ENCODE assay signal across 1 cellular context in the genomic region with DNA sequence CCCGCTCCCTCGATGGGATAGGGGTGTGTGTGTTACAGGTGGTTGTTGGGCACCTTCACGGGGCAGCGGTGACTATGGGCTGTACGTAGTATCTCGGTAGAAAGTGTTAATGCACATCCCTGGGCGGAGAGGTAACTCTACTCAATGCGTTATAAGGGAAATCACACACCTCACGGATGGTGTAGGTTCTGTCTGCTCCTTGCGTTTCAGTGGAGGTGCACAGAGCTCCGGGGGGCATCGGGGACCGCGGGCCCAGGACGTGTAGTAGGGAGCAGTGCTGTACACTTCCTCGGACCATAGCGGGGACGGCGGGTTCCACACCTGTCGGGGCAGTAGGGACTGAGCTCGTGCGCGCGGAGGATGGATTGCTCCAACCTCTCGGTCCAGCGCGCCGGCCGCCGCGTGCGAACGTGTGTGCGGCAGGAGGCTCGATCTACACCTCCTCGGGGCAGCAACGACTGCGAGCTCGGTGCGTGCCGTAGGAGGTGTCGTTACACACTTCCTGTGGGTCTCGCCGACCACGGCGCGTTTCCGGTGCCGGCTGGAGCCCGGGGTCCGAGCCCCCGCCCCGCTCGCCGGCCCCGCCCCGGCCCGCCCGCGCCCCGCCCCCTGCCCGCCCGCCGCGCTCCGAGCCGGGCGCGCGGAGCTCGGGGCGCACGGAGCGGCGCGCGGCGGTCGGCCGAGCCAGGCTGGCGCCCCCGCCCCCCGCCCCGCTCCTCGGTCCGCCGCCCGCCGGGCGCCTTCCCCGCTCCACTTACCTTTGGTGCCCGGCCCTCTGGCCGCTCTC.
A peak's percentile ranks its signal among the peaks of the same experiment; 100 is the strongest.
TF ChIP-seq lines count a peak whose summit lies in the region.

A gene with protein sequence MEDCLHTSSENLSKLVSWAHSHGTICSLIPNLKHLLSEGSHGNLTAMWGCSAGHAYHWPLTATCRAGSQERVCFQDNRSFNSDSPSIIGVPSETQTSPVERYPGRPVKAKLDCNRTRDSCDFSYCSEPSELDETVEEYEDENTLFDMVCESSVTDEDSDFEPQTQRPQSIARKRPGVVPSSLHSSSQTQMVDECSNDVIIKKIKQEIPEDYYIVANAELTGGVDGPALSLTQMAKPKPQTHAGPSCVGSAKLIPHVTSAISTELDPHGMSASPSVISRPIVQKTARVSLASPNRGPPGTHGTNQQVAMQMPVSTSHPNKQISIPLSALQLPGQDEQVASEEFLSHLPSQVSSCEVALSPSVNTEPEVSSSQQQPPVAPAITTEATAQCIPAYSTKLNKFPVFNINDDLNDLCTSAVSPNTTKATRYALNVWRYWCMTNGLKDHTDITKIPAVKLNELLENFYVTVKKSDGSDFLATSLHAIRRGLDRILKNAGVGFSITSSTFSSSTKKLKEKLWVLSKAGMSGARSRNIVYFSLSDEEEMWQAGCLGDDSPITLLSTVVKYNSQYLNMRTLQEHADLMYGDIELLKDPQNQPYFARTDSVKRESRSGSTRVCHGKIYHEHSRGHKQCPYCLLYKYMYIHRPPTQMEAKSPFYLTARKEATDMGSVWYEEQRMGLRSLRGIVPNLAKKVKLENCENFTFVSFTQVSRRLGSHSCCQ (plus strand): TSS at position 607 of the 787 bp plus-strand sequence. CDS start 87,254 bp downstream, outside the sequence.

TF ChIP-seq in HepG2, 621 proteins besides CTCF, POLR2A, EP300 and RAD21 (continued from another document and continues in another):
- TF ChIP-seq HHEX (CRISPR knock-in tag; IDR thresholded peaks at IDR 0.05) (no peak), DNMT3B (CRISPR knock-in tag; conservative IDR thresholded peaks at IDR 0.05) (no peak; the same call in 1 of the 2 replicates), ZZZ3 (CRISPR knock-in tag; IDR thresholded peaks at IDR 0.05; ENCODE audit: borderline replicate concordance) (0 out of 2 replicates have a peak, but pooled peaks have one; percentile 24), ZNF329 (CRISPR knock-in tag; IDR thresholded peaks at IDR 0.05; ENCODE audit: low read depth) (peak; percentile 90; the same call in 1 of the 2 replicates), TP53 (CRISPR knock-in tag; conservative IDR thresholded peaks at IDR 0.05) (no peak), NR2F1 (CRISPR knock-in tag; IDR thresholded peaks at IDR 0.05) (no peak), NFKB2 (CRISPR knock-in tag; IDR thresholded peaks at IDR 0.05; ENCODE audit: borderline replicate concordance) (peak; percentile 95; the same call in 1 of the 2 replicates), ZNF569 (CRISPR knock-in tag; IDR thresholded peaks at IDR 0.05; ENCODE audit: borderline replicate concordance) (no peak), ZBTB38 (CRISPR knock-in tag; IDR thresholded peaks at IDR 0.05) (peak; percentile 90), ZNF383 (CRISPR knock-in tag; IDR thresholded peaks at IDR 0.05; ENCODE audit: borderline replicate concordance) (no peak), ZNF670 (CRISPR knock-in tag; IDR thresholded peaks at IDR 0.05; ENCODE audit: borderline replicate concordance) (peak; percentile 59; the same call in 1 of the 2 replicates), SRSF9 (IDR thresholded peaks at IDR 0.05; ENCODE audit: borderline replicate concordance, insufficient read depth, low read depth, low read length, poor library complexity, severe bottlenecking) (no peak), MIER2 (CRISPR knock-in tag; IDR thresholded peaks at IDR 0.05) (no peak), CENPT (CRISPR knock-in tag; IDR thresholded peaks at IDR 0.05; ENCODE audit: low read depth) (peak; percentile 96), NKX3-1 (CRISPR knock-in tag; IDR thresholded peaks at IDR 0.05) (no peak), NPAS2 (CRISPR knock-in tag; IDR thresholded peaks at IDR 0.05; ENCODE audit: borderline replicate concordance) (no peak), ZIK1 (CRISPR knock-in tag; IDR thresholded peaks at IDR 0.05; ENCODE audit: borderline replicate concordance, low read depth) (peak; percentile 85; the same call in 1 of the 2 replicates), NCOR1 (IDR thresholded peaks at IDR 0.05; ENCODE audit: borderline replicate concordance, low read length) (no peak), IRX3 (CRISPR knock-in tag; IDR thresholded peaks at IDR 0.05; ENCODE audit: borderline replicate concordance, low read depth) (no peak), KLF9 (CRISPR knock-in tag; IDR thresholded peaks at IDR 0.05; ENCODE audit: low read depth) (peak; percentile 45; the same call in 1 of the 2 replicates), SRY (CRISPR knock-in tag; IDR thresholded peaks at IDR 0.05) (peak; percentile 93), HOXA3 (CRISPR knock-in tag; IDR thresholded peaks at IDR 0.05) (peak; percentile 89), ATM (IDR thresholded peaks at IDR 0.05; ENCODE audit: borderline replicate concordance) (no peak), ZNF703 (CRISPR knock-in tag; IDR thresholded peaks at IDR 0.05; ENCODE audit: borderline replicate concordance) (no peak), MTF2 (CRISPR knock-in tag; IDR thresholded peaks at IDR 0.05; ENCODE audit: borderline replicate concordance) (no peak; the same call in 1 of the 2 replicates)
- TF ChIP-seq, protein P1, sequence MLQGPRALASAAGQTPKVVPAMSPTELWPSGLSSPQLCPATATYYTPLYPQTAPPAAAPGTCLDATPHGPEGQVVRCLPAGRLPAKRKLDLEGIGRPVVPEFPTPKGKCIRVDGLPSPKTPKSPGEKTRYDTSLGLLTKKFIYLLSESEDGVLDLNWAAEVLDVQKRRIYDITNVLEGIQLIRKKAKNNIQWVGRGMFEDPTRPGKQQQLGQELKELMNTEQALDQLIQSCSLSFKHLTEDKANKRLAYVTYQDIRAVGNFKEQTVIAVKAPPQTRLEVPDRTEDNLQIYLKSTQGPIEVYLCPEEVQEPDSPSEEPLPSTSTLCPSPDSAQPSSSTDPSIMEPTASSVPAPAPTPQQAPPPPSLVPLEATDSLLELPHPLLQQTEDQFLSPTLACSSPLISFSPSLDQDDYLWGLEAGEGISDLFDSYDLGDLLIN (CRISPR knock-in tag; IDR thresholded peaks at IDR 0.05; ENCODE audit: borderline replicate concordance), result peak; percentile 29; the same call in 1 of the 2 replicates
- TF ChIP-seq, protein P2, sequence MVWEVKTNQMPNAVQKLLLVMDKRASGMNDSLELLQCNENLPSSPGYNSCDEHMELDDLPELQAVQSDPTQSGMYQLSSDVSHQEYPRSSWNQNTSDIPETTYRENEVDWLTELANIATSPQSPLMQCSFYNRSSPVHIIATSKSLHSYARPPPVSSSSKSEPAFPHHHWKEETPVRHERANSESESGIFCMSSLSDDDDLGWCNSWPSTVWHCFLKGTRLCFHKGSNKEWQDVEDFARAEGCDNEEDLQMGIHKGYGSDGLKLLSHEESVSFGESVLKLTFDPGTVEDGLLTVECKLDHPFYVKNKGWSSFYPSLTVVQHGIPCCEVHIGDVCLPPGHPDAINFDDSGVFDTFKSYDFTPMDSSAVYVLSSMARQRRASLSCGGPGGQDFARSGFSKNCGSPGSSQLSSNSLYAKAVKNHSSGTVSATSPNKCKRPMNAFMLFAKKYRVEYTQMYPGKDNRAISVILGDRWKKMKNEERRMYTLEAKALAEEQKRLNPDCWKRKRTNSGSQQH (CRISPR knock-in tag; IDR thresholded peaks at IDR 0.05; ENCODE audit: low read depth), result peak; percentile 73; the same call in 1 of the 2 replicates
- TF ChIP-seq, protein P3, sequence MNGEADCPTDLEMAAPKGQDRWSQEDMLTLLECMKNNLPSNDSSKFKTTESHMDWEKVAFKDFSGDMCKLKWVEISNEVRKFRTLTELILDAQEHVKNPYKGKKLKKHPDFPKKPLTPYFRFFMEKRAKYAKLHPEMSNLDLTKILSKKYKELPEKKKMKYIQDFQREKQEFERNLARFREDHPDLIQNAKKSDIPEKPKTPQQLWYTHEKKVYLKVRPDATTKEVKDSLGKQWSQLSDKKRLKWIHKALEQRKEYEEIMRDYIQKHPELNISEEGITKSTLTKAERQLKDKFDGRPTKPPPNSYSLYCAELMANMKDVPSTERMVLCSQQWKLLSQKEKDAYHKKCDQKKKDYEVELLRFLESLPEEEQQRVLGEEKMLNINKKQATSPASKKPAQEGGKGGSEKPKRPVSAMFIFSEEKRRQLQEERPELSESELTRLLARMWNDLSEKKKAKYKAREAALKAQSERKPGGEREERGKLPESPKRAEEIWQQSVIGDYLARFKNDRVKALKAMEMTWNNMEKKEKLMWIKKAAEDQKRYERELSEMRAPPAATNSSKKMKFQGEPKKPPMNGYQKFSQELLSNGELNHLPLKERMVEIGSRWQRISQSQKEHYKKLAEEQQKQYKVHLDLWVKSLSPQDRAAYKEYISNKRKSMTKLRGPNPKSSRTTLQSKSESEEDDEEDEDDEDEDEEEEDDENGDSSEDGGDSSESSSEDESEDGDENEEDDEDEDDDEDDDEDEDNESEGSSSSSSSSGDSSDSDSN (CRISPR knock-in tag; IDR thresholded peaks at IDR 0.05), result peak; percentile 86
- TF ChIP-seq, protein P4, sequence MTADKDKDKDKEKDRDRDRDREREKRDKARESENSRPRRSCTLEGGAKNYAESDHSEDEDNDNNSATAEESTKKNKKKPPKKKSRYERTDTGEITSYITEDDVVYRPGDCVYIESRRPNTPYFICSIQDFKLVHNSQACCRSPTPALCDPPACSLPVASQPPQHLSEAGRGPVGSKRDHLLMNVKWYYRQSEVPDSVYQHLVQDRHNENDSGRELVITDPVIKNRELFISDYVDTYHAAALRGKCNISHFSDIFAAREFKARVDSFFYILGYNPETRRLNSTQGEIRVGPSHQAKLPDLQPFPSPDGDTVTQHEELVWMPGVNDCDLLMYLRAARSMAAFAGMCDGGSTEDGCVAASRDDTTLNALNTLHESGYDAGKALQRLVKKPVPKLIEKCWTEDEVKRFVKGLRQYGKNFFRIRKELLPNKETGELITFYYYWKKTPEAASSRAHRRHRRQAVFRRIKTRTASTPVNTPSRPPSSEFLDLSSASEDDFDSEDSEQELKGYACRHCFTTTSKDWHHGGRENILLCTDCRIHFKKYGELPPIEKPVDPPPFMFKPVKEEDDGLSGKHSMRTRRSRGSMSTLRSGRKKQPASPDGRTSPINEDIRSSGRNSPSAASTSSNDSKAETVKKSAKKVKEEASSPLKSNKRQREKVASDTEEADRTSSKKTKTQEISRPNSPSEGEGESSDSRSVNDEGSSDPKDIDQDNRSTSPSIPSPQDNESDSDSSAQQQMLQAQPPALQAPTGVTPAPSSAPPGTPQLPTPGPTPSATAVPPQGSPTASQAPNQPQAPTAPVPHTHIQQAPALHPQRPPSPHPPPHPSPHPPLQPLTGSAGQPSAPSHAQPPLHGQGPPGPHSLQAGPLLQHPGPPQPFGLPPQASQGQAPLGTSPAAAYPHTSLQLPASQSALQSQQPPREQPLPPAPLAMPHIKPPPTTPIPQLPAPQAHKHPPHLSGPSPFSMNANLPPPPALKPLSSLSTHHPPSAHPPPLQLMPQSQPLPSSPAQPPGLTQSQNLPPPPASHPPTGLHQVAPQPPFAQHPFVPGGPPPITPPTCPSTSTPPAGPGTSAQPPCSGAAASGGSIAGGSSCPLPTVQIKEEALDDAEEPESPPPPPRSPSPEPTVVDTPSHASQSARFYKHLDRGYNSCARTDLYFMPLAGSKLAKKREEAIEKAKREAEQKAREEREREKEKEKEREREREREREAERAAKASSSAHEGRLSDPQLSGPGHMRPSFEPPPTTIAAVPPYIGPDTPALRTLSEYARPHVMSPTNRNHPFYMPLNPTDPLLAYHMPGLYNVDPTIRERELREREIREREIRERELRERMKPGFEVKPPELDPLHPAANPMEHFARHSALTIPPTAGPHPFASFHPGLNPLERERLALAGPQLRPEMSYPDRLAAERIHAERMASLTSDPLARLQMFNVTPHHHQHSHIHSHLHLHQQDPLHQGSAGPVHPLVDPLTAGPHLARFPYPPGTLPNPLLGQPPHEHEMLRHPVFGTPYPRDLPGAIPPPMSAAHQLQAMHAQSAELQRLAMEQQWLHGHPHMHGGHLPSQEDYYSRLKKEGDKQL (CRISPR knock-in tag; IDR thresholded peaks at IDR 0.05; ENCODE audit: low read depth), result no peak
- TF ChIP-seq, protein P5, sequence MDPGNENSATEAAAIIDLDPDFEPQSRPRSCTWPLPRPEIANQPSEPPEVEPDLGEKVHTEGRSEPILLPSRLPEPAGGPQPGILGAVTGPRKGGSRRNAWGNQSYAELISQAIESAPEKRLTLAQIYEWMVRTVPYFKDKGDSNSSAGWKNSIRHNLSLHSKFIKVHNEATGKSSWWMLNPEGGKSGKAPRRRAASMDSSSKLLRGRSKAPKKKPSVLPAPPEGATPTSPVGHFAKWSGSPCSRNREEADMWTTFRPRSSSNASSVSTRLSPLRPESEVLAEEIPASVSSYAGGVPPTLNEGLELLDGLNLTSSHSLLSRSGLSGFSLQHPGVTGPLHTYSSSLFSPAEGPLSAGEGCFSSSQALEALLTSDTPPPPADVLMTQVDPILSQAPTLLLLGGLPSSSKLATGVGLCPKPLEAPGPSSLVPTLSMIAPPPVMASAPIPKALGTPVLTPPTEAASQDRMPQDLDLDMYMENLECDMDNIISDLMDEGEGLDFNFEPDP (CRISPR knock-in tag; conservative IDR thresholded peaks at IDR 0.05), result no peak
- TF ChIP-seq, protein P6, sequence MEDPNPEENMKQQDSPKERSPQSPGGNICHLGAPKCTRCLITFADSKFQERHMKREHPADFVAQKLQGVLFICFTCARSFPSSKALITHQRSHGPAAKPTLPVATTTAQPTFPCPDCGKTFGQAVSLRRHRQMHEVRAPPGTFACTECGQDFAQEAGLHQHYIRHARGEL (CRISPR knock-in tag; IDR thresholded peaks at IDR 0.05), result no peak
- TF ChIP-seq, protein P7, sequence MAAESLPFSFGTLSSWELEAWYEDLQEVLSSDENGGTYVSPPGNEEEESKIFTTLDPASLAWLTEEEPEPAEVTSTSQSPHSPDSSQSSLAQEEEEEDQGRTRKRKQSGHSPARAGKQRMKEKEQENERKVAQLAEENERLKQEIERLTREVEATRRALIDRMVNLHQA (CRISPR knock-in tag; IDR thresholded peaks at IDR 0.05), result no peak
- TF ChIP-seq, protein P8, sequence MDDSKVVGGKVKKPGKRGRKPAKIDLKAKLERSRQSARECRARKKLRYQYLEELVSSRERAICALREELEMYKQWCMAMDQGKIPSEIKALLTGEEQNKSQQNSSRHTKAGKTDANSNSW (CRISPR knock-in tag; IDR thresholded peaks at IDR 0.05; ENCODE audit: borderline replicate concordance), result no peak; the same call in 1 of the 2 replicates
- TF ChIP-seq, protein P9, sequence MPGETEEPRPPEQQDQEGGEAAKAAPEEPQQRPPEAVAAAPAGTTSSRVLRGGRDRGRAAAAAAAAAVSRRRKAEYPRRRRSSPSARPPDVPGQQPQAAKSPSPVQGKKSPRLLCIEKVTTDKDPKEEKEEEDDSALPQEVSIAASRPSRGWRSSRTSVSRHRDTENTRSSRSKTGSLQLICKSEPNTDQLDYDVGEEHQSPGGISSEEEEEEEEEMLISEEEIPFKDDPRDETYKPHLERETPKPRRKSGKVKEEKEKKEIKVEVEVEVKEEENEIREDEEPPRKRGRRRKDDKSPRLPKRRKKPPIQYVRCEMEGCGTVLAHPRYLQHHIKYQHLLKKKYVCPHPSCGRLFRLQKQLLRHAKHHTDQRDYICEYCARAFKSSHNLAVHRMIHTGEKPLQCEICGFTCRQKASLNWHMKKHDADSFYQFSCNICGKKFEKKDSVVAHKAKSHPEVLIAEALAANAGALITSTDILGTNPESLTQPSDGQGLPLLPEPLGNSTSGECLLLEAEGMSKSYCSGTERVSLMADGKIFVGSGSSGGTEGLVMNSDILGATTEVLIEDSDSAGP (CRISPR knock-in tag; IDR thresholded peaks at IDR 0.05; ENCODE audit: borderline replicate concordance), result peak; percentile 95
